Comparison of ENCODE assay signal across 1 cellular context in the genomic region with DNA sequence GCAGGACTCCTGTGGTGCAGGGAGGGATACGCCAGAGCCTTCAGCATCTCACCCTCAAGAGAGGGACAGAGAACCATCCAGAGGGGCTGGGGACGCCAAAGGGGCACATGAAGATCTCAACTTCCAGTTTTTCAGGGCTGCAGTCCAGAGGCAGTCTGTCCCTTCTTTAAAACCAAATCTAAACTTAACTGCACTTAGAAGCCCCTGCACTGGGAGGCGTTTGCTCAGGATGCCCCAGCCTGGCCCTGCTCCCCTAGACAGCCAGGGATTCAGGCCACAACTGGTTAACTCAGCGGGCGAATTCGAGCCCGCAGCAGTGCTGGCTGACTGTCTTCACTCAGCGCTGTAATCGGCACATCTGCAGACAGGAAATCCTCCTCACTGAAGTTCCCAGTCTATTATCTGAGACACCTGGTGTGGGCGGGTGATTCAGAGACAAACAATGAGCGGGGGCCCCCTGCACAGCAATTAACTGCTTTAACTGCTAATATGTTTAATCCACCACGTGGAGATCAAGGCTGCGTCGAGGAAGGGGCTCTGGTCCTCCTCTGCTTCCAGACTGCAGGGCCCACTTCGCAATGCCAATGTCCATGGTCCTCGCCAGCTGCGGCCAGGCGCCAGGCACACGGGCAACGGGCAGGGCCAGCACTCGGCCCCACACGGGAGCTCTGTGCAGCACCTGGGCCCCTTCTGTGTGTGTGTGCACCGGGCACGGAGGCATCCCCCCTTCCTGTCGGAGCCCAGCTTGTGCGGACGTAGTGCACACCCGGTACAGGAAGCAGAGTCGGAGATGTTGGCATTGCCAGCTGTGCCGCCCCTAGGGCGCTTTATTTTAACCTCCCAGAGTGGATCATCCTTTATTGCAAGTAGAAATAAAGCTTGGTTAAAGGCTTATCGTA.
TF ChIP-seq lines count a peak whose summit lies in the region.

No MANE protein-coding gene starts in this region.

TF ChIP-seq in K562, 482 proteins besides CTCF, POLR2A, EP300 and RAD21 (continued from another document and continues in another):
- TF ChIP-seq, protein P1, sequence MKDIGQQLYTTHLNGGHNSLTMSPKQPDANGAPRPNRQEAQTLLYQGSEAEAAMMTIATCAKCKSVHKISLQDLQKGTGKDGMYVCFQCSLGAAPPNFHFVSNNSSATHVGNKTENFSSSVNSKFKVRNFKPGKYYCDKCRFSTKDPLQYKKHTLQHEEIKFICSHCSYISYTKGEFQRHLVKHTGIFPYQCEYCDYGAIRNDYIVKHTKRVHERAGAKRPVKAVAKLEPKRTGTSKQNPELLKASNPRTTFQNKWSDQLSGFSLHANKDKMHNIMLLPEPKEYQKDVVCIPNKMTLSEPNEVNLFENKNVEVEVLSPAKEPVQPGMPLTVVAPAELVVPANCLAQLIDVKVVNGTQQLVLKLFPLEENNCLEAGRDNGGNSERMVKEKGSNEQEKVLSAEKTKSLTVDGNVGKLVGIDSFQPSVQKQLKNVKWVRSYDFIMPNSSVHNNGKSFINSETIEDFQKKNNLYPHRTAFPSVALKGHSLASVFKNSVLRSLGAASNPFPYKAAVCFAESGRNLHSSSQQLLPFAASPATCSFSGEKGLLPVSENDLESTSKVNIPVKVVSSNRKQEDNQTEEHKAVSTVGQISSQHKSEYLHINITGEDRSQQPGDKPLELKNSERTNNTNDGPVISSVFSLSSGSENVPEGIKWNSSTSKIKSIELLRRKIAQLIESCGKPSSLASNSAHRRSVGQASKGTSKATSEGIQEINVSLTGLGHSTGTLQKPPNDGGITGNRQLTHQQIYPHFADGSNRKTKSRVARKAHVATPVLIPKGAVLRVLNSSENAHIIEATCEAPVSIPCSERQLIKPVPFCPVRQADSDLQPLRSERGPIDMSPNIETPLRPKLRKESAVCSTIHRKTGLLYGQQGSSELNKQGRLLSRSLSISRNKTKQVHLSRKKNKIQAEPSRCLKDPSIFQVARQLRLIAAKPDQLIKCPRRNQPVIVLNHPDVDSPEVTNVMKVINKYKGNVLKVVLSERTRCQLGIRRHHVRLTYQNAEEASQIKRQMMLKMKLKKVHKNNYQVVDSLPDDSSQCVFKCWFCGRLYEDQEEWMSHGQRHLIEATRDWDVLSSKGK (CRISPR knock-in tag; IDR thresholded peaks at IDR 0.05), result no peak
- TF ChIP-seq FOXJ3 (CRISPR knock-in tag; IDR thresholded peaks at IDR 0.05) (no peak), CREBBP (IDR thresholded peaks at IDR 0.05; ENCODE audit: low read depth, low read length) (no peak), ZBTB7A (IDR thresholded peaks at IDR 0.05; ENCODE audit: borderline replicate concordance, control insufficient read depth, low read depth, low read length) (peak; percentile 82; the same call in 1 of the 2 replicates), ZC3H4 (CRISPR knock-in tag; IDR thresholded peaks at IDR 0.05; ENCODE audit: borderline replicate concordance) (no peak), KLF16 (IDR thresholded peaks at IDR 0.05) (peak; percentile 98), TEAD1 (CRISPR knock-in tag; IDR thresholded peaks at IDR 0.05) (peak in 1 of 2 experiments; percentile 89; a peak in 2 of 4 replicates), MED1 (CRISPR knock-in tag; IDR thresholded peaks at IDR 0.05; ENCODE audit: borderline replicate concordance) (no peak), YBX1 (IDR thresholded peaks at IDR 0.05) (no peak), TAF15 (IDR thresholded peaks at IDR 0.05; ENCODE audit: low read depth, low read length) (no peak), POLR2G (IDR thresholded peaks at IDR 0.05; ENCODE audit: low read depth, low read length) (peak; percentile 61), ZNF644 (tag; IDR thresholded peaks at IDR 0.05; ENCODE audit: low read depth) (no peak), POLR3G (IDR thresholded peaks at IDR 0.05; ENCODE audit: extremely low read depth, insufficient read length, insufficient replicate concordance) (no peak), PTRF (tag; IDR thresholded peaks at IDR 0.05) (no peak), ZBED1 (IDR thresholded peaks at IDR 0.05) (no peak), NFE2L1 (tag; IDR thresholded peaks at IDR 0.05; ENCODE audit: borderline replicate concordance, low read depth) (no peak), NCOA2 (IDR thresholded peaks at IDR 0.05; ENCODE audit: partially characterized antibody in 2 of 2) (no peak)
- TF ChIP-seq, protein P2, sequence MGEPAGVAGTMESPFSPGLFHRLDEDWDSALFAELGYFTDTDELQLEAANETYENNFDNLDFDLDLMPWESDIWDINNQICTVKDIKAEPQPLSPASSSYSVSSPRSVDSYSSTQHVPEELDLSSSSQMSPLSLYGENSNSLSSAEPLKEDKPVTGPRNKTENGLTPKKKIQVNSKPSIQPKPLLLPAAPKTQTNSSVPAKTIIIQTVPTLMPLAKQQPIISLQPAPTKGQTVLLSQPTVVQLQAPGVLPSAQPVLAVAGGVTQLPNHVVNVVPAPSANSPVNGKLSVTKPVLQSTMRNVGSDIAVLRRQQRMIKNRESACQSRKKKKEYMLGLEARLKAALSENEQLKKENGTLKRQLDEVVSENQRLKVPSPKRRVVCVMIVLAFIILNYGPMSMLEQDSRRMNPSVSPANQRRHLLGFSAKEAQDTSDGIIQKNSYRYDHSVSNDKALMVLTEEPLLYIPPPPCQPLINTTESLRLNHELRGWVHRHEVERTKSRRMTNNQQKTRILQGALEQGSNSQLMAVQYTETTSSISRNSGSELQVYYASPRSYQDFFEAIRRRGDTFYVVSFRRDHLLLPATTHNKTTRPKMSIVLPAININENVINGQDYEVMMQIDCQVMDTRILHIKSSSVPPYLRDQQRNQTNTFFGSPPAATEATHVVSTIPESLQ (CRISPR knock-in tag; IDR thresholded peaks at IDR 0.05), result no peak
- TF ChIP-seq, protein P3, sequence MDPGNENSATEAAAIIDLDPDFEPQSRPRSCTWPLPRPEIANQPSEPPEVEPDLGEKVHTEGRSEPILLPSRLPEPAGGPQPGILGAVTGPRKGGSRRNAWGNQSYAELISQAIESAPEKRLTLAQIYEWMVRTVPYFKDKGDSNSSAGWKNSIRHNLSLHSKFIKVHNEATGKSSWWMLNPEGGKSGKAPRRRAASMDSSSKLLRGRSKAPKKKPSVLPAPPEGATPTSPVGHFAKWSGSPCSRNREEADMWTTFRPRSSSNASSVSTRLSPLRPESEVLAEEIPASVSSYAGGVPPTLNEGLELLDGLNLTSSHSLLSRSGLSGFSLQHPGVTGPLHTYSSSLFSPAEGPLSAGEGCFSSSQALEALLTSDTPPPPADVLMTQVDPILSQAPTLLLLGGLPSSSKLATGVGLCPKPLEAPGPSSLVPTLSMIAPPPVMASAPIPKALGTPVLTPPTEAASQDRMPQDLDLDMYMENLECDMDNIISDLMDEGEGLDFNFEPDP (CRISPR knock-in tag; IDR thresholded peaks at IDR 0.05), result peak; percentile 36; the same call in 1 of the 2 replicates
- TF ChIP-seq, protein P4, sequence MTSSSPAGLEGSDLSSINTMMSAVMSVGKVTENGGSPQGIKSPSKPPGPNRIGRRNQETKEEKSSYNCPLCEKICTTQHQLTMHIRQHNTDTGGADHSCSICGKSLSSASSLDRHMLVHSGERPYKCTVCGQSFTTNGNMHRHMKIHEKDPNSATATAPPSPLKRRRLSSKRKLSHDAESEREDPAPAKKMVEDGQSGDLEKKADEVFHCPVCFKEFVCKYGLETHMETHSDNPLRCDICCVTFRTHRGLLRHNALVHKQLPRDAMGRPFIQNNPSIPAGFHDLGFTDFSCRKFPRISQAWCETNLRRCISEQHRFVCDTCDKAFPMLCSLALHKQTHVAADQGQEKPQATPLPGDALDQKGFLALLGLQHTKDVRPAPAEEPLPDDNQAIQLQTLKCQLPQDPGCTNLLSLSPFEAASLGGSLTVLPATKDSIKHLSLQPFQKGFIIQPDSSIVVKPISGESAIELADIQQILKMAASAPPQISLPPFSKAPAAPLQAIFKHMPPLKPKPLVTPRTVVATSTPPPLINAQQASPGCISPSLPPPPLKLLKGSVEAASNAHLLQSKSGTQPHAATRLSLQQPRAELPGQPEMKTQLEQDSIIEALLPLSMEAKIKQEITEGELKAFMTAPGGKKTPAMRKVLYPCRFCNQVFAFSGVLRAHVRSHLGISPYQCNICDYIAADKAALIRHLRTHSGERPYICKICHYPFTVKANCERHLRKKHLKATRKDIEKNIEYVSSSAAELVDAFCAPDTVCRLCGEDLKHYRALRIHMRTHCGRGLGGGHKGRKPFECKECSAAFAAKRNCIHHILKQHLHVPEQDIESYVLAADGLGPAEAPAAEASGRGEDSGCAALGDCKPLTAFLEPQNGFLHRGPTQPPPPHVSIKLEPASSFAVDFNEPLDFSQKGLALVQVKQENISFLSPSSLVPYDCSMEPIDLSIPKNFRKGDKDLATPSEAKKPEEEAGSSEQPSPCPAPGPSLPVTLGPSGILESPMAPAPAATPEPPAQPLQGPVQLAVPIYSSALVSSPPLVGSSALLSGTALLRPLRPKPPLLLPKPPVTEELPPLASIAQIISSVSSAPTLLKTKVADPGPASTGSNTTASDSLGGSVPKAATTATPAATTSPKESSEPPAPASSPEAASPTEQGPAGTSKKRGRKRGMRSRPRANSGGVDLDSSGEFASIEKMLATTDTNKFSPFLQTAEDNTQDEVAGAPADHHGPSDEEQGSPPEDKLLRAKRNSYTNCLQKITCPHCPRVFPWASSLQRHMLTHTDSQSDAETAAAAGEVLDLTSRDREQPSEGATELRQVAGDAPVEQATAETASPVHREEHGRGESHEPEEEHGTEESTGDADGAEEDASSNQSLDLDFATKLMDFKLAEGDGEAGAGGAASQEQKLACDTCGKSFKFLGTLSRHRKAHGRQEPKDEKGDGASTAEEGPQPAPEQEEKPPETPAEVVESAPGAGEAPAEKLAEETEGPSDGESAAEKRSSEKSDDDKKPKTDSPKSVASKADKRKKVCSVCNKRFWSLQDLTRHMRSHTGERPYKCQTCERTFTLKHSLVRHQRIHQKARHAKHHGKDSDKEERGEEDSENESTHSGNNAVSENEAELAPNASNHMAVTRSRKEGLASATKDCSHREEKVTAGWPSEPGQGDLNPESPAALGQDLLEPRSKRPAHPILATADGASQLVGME (CRISPR knock-in tag; IDR thresholded peaks at IDR 0.05), result peak; percentile 72; the same call in 1 of the 2 replicates
- TF ChIP-seq, protein P5, sequence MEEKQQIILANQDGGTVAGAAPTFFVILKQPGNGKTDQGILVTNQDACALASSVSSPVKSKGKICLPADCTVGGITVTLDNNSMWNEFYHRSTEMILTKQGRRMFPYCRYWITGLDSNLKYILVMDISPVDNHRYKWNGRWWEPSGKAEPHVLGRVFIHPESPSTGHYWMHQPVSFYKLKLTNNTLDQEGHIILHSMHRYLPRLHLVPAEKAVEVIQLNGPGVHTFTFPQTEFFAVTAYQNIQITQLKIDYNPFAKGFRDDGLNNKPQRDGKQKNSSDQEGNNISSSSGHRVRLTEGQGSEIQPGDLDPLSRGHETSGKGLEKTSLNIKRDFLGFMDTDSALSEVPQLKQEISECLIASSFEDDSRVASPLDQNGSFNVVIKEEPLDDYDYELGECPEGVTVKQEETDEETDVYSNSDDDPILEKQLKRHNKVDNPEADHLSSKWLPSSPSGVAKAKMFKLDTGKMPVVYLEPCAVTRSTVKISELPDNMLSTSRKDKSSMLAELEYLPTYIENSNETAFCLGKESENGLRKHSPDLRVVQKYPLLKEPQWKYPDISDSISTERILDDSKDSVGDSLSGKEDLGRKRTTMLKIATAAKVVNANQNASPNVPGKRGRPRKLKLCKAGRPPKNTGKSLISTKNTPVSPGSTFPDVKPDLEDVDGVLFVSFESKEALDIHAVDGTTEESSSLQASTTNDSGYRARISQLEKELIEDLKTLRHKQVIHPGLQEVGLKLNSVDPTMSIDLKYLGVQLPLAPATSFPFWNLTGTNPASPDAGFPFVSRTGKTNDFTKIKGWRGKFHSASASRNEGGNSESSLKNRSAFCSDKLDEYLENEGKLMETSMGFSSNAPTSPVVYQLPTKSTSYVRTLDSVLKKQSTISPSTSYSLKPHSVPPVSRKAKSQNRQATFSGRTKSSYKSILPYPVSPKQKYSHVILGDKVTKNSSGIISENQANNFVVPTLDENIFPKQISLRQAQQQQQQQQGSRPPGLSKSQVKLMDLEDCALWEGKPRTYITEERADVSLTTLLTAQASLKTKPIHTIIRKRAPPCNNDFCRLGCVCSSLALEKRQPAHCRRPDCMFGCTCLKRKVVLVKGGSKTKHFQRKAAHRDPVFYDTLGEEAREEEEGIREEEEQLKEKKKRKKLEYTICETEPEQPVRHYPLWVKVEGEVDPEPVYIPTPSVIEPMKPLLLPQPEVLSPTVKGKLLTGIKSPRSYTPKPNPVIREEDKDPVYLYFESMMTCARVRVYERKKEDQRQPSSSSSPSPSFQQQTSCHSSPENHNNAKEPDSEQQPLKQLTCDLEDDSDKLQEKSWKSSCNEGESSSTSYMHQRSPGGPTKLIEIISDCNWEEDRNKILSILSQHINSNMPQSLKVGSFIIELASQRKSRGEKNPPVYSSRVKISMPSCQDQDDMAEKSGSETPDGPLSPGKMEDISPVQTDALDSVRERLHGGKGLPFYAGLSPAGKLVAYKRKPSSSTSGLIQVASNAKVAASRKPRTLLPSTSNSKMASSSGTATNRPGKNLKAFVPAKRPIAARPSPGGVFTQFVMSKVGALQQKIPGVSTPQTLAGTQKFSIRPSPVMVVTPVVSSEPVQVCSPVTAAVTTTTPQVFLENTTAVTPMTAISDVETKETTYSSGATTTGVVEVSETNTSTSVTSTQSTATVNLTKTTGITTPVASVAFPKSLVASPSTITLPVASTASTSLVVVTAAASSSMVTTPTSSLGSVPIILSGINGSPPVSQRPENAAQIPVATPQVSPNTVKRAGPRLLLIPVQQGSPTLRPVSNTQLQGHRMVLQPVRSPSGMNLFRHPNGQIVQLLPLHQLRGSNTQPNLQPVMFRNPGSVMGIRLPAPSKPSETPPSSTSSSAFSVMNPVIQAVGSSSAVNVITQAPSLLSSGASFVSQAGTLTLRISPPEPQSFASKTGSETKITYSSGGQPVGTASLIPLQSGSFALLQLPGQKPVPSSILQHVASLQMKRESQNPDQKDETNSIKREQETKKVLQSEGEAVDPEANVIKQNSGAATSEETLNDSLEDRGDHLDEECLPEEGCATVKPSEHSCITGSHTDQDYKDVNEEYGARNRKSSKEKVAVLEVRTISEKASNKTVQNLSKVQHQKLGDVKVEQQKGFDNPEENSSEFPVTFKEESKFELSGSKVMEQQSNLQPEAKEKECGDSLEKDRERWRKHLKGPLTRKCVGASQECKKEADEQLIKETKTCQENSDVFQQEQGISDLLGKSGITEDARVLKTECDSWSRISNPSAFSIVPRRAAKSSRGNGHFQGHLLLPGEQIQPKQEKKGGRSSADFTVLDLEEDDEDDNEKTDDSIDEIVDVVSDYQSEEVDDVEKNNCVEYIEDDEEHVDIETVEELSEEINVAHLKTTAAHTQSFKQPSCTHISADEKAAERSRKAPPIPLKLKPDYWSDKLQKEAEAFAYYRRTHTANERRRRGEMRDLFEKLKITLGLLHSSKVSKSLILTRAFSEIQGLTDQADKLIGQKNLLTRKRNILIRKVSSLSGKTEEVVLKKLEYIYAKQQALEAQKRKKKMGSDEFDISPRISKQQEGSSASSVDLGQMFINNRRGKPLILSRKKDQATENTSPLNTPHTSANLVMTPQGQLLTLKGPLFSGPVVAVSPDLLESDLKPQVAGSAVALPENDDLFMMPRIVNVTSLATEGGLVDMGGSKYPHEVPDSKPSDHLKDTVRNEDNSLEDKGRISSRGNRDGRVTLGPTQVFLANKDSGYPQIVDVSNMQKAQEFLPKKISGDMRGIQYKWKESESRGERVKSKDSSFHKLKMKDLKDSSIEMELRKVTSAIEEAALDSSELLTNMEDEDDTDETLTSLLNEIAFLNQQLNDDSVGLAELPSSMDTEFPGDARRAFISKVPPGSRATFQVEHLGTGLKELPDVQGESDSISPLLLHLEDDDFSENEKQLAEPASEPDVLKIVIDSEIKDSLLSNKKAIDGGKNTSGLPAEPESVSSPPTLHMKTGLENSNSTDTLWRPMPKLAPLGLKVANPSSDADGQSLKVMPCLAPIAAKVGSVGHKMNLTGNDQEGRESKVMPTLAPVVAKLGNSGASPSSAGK (IDR thresholded peaks at IDR 0.05), result no peak
- TF ChIP-seq, protein P6, sequence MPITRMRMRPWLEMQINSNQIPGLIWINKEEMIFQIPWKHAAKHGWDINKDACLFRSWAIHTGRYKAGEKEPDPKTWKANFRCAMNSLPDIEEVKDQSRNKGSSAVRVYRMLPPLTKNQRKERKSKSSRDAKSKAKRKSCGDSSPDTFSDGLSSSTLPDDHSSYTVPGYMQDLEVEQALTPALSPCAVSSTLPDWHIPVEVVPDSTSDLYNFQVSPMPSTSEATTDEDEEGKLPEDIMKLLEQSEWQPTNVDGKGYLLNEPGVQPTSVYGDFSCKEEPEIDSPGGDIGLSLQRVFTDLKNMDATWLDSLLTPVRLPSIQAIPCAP (CRISPR knock-in tag; IDR thresholded peaks at IDR 0.05; ENCODE audit: borderline replicate concordance), result no peak
